Comparison of ENCODE assay signal across 1 cellular context in the genomic region with DNA sequence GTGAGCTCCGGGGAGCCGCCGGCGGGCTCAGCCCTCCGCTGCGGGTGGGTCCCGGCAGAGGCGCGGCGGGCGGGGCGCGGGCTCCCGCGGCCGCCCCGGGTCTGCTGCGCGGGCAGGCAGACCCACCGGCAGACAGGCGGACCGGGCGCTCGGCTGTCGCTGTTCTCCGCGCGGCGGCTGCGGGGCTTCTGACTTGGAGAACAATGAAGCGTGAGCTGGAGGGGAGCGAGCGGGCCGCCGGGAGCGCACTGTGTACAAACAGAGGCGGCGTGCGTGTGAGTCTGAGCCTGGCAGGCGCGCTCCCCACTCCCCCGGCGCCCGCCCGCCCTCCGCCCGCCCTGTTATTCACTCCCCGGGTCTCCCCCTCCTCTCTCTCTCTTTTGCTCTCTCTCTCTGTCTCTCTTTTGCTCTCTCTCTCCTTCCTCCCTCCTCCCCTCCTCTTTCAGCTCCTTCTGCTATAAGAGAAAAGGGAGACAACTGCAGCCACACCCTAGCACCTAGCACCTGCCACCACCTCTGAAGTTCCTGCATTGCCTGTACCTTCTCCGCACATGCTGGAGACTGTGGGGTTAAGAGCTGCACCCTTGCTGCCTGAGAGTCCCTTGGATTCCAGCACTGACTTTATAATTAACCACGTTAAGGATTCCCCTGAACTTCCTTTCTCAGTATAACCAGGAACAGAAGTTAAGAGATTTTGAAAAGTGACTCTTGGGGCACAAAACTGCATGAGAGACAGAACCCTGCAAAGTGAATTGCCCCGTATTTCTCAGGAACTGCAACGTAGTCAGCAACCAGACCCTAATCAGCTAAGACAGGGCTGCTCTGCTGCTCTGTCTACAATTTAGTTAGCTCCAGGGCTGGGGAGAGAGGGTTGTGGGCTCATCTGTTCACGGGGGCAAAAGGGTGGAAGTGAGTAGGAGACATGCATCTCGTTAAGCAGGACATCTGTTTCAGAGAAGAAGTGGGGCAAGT.
TF ChIP-seq lines count a peak whose summit lies in the region.

A gene with protein sequence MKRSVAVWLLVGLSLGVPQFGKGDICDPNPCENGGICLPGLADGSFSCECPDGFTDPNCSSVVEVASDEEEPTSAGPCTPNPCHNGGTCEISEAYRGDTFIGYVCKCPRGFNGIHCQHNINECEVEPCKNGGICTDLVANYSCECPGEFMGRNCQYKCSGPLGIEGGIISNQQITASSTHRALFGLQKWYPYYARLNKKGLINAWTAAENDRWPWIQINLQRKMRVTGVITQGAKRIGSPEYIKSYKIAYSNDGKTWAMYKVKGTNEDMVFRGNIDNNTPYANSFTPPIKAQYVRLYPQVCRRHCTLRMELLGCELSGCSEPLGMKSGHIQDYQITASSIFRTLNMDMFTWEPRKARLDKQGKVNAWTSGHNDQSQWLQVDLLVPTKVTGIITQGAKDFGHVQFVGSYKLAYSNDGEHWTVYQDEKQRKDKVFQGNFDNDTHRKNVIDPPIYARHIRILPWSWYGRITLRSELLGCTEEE (minus strand): TSS at position 277 of the 972 bp plus-strand sequence. CDS start 506 bp downstream, outside the sequence.

TF ChIP-seq in H1, 55 proteins besides CTCF, POLR2A, EP300 and RAD21 (continued from another document):
- TF ChIP-seq, protein P1, sequence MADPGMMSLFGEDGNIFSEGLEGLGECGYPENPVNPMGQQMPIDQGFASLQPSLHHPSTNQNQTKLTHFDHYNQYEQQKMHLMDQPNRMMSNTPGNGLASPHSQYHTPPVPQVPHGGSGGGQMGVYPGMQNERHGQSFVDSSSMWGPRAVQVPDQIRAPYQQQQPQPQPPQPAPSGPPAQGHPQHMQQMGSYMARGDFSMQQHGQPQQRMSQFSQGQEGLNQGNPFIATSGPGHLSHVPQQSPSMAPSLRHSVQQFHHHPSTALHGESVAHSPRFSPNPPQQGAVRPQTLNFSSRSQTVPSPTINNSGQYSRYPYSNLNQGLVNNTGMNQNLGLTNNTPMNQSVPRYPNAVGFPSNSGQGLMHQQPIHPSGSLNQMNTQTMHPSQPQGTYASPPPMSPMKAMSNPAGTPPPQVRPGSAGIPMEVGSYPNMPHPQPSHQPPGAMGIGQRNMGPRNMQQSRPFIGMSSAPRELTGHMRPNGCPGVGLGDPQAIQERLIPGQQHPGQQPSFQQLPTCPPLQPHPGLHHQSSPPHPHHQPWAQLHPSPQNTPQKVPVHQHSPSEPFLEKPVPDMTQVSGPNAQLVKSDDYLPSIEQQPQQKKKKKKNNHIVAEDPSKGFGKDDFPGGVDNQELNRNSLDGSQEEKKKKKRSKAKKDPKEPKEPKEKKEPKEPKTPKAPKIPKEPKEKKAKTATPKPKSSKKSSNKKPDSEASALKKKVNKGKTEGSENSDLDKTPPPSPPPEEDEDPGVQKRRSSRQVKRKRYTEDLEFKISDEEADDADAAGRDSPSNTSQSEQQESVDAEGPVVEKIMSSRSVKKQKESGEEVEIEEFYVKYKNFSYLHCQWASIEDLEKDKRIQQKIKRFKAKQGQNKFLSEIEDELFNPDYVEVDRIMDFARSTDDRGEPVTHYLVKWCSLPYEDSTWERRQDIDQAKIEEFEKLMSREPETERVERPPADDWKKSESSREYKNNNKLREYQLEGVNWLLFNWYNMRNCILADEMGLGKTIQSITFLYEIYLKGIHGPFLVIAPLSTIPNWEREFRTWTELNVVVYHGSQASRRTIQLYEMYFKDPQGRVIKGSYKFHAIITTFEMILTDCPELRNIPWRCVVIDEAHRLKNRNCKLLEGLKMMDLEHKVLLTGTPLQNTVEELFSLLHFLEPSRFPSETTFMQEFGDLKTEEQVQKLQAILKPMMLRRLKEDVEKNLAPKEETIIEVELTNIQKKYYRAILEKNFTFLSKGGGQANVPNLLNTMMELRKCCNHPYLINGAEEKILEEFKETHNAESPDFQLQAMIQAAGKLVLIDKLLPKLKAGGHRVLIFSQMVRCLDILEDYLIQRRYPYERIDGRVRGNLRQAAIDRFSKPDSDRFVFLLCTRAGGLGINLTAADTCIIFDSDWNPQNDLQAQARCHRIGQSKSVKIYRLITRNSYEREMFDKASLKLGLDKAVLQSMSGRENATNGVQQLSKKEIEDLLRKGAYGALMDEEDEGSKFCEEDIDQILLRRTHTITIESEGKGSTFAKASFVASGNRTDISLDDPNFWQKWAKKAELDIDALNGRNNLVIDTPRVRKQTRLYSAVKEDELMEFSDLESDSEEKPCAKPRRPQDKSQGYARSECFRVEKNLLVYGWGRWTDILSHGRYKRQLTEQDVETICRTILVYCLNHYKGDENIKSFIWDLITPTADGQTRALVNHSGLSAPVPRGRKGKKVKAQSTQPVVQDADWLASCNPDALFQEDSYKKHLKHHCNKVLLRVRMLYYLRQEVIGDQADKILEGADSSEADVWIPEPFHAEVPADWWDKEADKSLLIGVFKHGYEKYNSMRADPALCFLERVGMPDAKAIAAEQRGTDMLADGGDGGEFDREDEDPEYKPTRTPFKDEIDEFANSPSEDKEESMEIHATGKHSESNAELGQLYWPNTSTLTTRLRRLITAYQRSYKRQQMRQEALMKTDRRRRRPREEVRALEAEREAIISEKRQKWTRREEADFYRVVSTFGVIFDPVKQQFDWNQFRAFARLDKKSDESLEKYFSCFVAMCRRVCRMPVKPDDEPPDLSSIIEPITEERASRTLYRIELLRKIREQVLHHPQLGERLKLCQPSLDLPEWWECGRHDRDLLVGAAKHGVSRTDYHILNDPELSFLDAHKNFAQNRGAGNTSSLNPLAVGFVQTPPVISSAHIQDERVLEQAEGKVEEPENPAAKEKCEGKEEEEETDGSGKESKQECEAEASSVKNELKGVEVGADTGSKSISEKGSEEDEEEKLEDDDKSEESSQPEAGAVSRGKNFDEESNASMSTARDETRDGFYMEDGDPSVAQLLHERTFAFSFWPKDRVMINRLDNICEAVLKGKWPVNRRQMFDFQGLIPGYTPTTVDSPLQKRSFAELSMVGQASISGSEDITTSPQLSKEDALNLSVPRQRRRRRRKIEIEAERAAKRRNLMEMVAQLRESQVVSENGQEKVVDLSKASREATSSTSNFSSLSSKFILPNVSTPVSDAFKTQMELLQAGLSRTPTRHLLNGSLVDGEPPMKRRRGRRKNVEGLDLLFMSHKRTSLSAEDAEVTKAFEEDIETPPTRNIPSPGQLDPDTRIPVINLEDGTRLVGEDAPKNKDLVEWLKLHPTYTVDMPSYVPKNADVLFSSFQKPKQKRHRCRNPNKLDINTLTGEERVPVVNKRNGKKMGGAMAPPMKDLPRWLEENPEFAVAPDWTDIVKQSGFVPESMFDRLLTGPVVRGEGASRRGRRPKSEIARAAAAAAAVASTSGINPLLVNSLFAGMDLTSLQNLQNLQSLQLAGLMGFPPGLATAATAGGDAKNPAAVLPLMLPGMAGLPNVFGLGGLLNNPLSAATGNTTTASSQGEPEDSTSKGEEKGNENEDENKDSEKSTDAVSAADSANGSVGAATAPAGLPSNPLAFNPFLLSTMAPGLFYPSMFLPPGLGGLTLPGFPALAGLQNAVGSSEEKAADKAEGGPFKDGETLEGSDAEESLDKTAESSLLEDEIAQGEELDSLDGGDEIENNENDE (IDR thresholded peaks at IDR 0.05; ENCODE audit: insufficient replicate concordance, low read length) = no peak
- 0 out of 4 replicates have a peak, but pooled peaks of 1 of the 2 experiments have one; percentile 4 for TF ChIP-seq SIN3A (conservative IDR thresholded peaks at IDR 0.05 in 1 of 2, IDR thresholded peaks at IDR 0.05 in 1 of 2; ENCODE audit: low read depth in 1 of 2, low read length in 2 of 2)
- no peak for TF ChIP-seq TEAD4 (IDR thresholded peaks at IDR 0.05; ENCODE audit: low read depth, low read length)
- TF ChIP-seq SAP30 (IDR thresholded peaks at IDR 0.05; ENCODE audit: insufficient read depth, insufficient replicate concordance, low read length) = no peak
- TF ChIP-seq SUZ12 (IDR thresholded peaks at IDR 0.05; ENCODE audit: low read length) = no peak
- TF ChIP-seq CBX5 (IDR thresholded peaks at IDR 0.05; ENCODE audit: low read depth, low read length) = no peak
- TF ChIP-seq ASH2L (IDR thresholded peaks at IDR 0.05; ENCODE audit: low read length) = no peak
- no peak for TF ChIP-seq SIRT6 (IDR thresholded peaks at IDR 0.05; ENCODE audit: low read length)
- no peak for TF ChIP-seq SRF (IDR thresholded peaks at IDR 0.05; ENCODE audit: low read depth, low read length)
- no peak for TF ChIP-seq TBP (IDR thresholded peaks at IDR 0.05; ENCODE audit: low read depth, low read length)
- TF ChIP-seq POLR2AphosphoS5 (IDR thresholded peaks at IDR 0.05; ENCODE audit: low read depth, low read length) = 0 out of 2 replicates have a peak, but pooled peaks have one; percentile 7
